8 cellular contexts compared by ENCODE assay signal in the genomic region with DNA sequence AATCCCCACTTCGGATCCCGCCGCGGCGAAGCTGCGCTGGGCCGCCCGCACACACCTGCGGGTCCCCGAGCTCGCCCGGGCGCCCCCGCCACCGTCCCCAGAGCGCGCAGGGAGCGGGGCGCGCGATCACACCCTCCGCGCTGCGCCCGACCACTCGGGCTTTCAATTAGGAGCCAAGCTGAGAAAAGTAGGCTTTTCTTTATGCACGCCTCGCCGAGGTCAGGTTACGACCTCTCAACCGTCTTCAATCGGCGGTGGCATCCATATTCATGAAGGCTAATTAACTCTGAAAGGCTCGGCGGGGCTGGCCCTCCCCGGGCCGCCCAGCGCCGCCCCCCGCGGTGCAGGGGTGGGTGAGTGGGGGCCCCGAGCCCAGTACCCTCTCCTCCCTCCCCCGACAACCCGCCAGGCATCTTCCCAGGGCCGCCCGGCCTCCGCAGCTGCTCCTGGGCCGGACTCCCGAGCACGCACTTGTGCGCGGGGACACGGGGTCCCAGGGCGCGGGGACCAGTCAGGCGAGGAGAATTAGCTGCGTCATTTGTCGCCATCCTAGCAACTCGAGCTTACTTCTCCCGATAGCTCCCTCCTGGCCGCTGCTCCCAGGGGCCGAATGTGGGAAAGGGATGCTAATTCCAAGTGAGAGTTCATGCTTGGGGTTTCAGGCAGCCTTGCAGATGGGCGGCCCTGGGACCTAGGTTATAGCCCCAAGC.
DNase-seq lines count a peak whose midpoint lies in the region; ATAC-seq, FAIRE-seq and TF ChIP-seq lines count a peak whose summit lies in the region.

No MANE protein-coding gene starts in this region.

- TF ChIP-seq CTCF in D721Med (IDR thresholded peaks at IDR 0.05; ENCODE audit: insufficient read depth, missing control alignments): no peak

- H3K9ac ChIP-seq in skeletal muscle satellite cell (ENCODE audit: low read depth, low read length): peak overlapping the region; percentile 92

- peak; percentile 82 for DNase-seq in D721Med (ENCODE audit: insufficient read length, low spot score)
- peak; percentile 90 for DNase-seq in islet precursor cell
- DNase-seq in NK-92 treated with Interleukin-12 subunit alpha and Interleukin-12 subunit beta, amount 100 ng/mL, for 24 hours (lab: John Stamatoyannopoulos, UW): no peak

- no peak overlapping the region for H3K27ac Mint-ChIP-seq in T-helper 1 cell treated with Interleukin-12 subunit alpha and Interleukin-12 subunit beta and Interleukin-4 antibody, amounts not matched to agents 30 μg/mL and 1 μg/mL, for 36 hours

- no peaks in the 10 kb centered on the region for H3K36me3 ChIP-seq in skeletal muscle satellite cell (ENCODE audit: insufficient read depth, low read length)

- no peak for FAIRE-seq in D721Med (lab: Jason Lieb, UNC)

- peak overlapping the region; percentile 72 for H3K4me3 Mint-ChIP-seq in T-helper 1 cell treated with Interleukin-12 subunit alpha and Interleukin-12 subunit beta and Interleukin-4 antibody, amounts not matched to agents 30 μg/mL and 1 μg/mL, for 36 hours

- ATAC-seq in HG03571 (IDR thresholded peaks at IDR 0.05; ENCODE audit: unreplicated experiment) (peak; percentile 47), HG02840 (IDR thresholded peaks at IDR 0.05; ENCODE audit: low FRiP score, unreplicated experiment) (no peak)

- H3K9me3 Mint-ChIP-seq in T-helper 1 cell treated with Interleukin-12 subunit alpha and Interleukin-12 subunit beta and Interleukin-4 antibody, amounts not matched to agents 30 μg/mL and 1 μg/mL, for 36 hours: no peaks in the 10 kb centered on the region

- H3K4me1 ChIP-seq in skeletal muscle satellite cell (ENCODE audit: control insufficient read depth, insufficient read depth, low read length): peaks cover 46% of the 10 kb centered on the region

- peak overlapping the region; percentile 73 for H3K4me3 ChIP-seq in skeletal muscle satellite cell (ENCODE audit: low read length)

- peaks cover 4% of the 10 kb centered on the region for H3K27me3 Mint-ChIP-seq in T-helper 1 cell treated with Interleukin-12 subunit alpha and Interleukin-12 subunit beta and Interleukin-4 antibody, amounts not matched to agents 30 μg/mL and 1 μg/mL, for 36 hours (ENCODE audit: low read depth)

- peaks cover 3% of the 10 kb centered on the region for H3K36me3 Mint-ChIP-seq in T-helper 1 cell treated with Interleukin-12 subunit alpha and Interleukin-12 subunit beta and Interleukin-4 antibody, amounts not matched to agents 30 μg/mL and 1 μg/mL, for 36 hours (ENCODE audit: low read depth)

- peaks cover 34% of the 10 kb centered on the region for H3K4me1 Mint-ChIP-seq in T-helper 1 cell treated with Interleukin-12 subunit alpha and Interleukin-12 subunit beta and Interleukin-4 antibody, amounts not matched to agents 30 μg/mL and 1 μg/mL, for 36 hours (ENCODE audit: low read depth)

- H3K27me3 ChIP-seq in skeletal muscle satellite cell (ENCODE audit: control insufficient read depth, insufficient read depth, low read length): no peaks in the 10 kb centered on the region

- H3K4me2 ChIP-seq in skeletal muscle satellite cell (ENCODE audit: low read length): peak overlapping the region; percentile 94

- H3K9me3 ChIP-seq in skeletal muscle satellite cell (replicated peaks; ENCODE audit: low read length): no peaks in the 10 kb centered on the region

- H3K27ac ChIP-seq in cingulate gyrus (ENCODE audit: low read depth, low read length): peak overlapping the region; percentile 97
